In genomic region chr21:43893536-43894205, GRCh38 we compare ENCODE assay signal across 9 cellular contexts. TPM values are rescaled to one million over a fixed set of nuclear protein-coding genes. Genes with fewer than 3 reads are reported as not detected.
DNase-seq lines count a peak whose midpoint lies in the region; ATAC-seq, FAIRE-seq and TF ChIP-seq lines count a peak whose summit lies in the region.
"Had no signal": no experiment of that assay in that cellular context is flagged by ENCODE, and none has a peak within 500 bp of the region (broad histone marks: within the 10 kb centered on the region; RNA-seq: fewer than 3 reads in every experiment).

No MANE protein-coding gene starts in this region.

- DNase-seq in SKM-1 (lab: John Stamatoyannopoulos, UW; ENCODE audit: unreplicated experiment) = peak; percentile 3
- no peak for DNase-seq in SKM-1 treated with dmso at 0.1 percent for 144 hours (lab: John Stamatoyannopoulos, UW; ENCODE audit: unreplicated experiment)
- no peak for DNase-seq in coronary artery (ENCODE audit: low spot score)
- DNase-seq in small intestine = peak; percentile 54
- DNase-seq in NCI-H69 (lab: John Stamatoyannopoulos, UW) = no peak
- DNase-seq in PC-9 = no peak
- DNase-seq in amygdala (lab: John Stamatoyannopoulos, UW) = no peak

- peaks cover 3% of the 10 kb centered on the region for H3K79me2 ChIP-seq in PC-9 (ENCODE audit: low read depth)

- H3K9me2 ChIP-seq in PC-9 (ENCODE audit: insufficient read depth) = no peaks in the 10 kb centered on the region

- H3K4me3 ChIP-seq in coronary artery (peak overlapping the region; percentile 17), small intestine (ENCODE audit: low read depth in 1 of 2, low read length in 2 of 2) (no peak overlapping the region), PC-9 (no peak overlapping the region)

- intact Hi-C loops in PC-9 (cut with micrococcal nuclease; ENCODE audit: unreplicated experiment) = no loop called here

- POLR2A ChIA-PET in PC-9 (lab: Charles Lee; ENCODE audit: unreplicated experiment) = interaction anchor here (0.6 kb wide), 1 partner anchor 145 kb away, joined by 6 read pairs; no protein-coding TSS in a partner anchor

- H3F3A ChIP-seq in PC-9 (ENCODE audit: insufficient read depth, low read depth) = no peaks in the 10 kb centered on the region

- WGBS in small intestine, 3 donors = 50 to 61% (median 53%) methylated on average over 19 of the region's 19 CpGs

- H3K36me3 ChIP-seq in small intestine (ENCODE audit: control insufficient read depth in 2 of 2, insufficient read depth in 2 of 2, low read length in 2 of 2) (no peaks in the 10 kb centered on the region), PC-9 (ENCODE audit: low read depth) (no peaks in the 10 kb centered on the region)

- CTCF ChIA-PET in PC-9 (lab: Charles Lee) = interaction anchor here (0.6 kb wide), 1 partner anchor 117 kb away, joined by 8 read pairs; no protein-coding TSS in a partner anchor

- no peak for FAIRE-seq in small intestine (lab: Jason Lieb, UNC)

- no peak overlapping the region for H2AFZ ChIP-seq in PC-9

- H3K4me1 ChIP-seq in small intestine (ENCODE audit: control insufficient read depth in 2 of 2, insufficient read depth in 1 of 2, low read depth in 1 of 2, low read length in 1 of 2) (peaks cover 7 to 8% of the 10 kb centered on the region in 2 donors), PC-9 (replicated peaks; ENCODE audit: insufficient read depth) (no peaks in the 10 kb centered on the region)

- H3K27ac ChIP-seq in coronary artery (peak overlapping the region in 1 of 2 donors; percentile 5), small intestine (ENCODE audit: low read depth in 1 of 2, low read length in 1 of 2) (peak overlapping the region in 1 of 2 donors; percentile 75), PC-9 (no peak overlapping the region)

- H4K20me1 ChIP-seq in PC-9 (ENCODE audit: insufficient read depth) = no peaks in the 10 kb centered on the region

- ATAC-seq in HG03460 (IDR thresholded peaks at IDR 0.05; ENCODE audit: unreplicated experiment) = peak; percentile 74

- BruUV-seq in PC-9 (replicated peaks; lab: Mats Ljungman, UMichigan) = no TSS peak

- no peaks in the 10 kb centered on the region for H3K9me3 ChIP-seq in small intestine (ENCODE audit: control insufficient read depth, low read depth)
- H3K9me3 ChIP-seq in PC-9 (ENCODE audit: insufficient read depth, low read depth) = no peaks in the 10 kb centered on the region
- H3K9me3 ChIP-seq: Peyer's patch had no signal

- TF ChIP-seq CTCF in coronary artery (IDR thresholded peaks at IDR 0.05) (no peak), PC-9 (conservative IDR thresholded peaks at IDR 0.05) (no peak)

- H3K27me3 ChIP-seq in small intestine (ENCODE audit: control insufficient read depth in 2 of 2, insufficient read depth in 2 of 2, low read length in 2 of 2) (no peaks in the 10 kb centered on the region), PC-9 (ENCODE audit: insufficient read depth, low read depth) (no peaks in the 10 kb centered on the region)
- H3K27me3 ChIP-seq: Peyer's patch had no signal

- no peak overlapping the region for H3K4me2 ChIP-seq in PC-9

RNA-seq across cellular contexts. Expression of gene AGPAT3, which starts 28.6 kb away (rescaled TPM):
- polyA plus RNA-seq in small intestine = 10 to 100 TPM; 21.3 to 43.9 (median 41.6) TPM
- 39.0 and 41.2 TPM in 2 replicates for total RNA-seq in PC-9 (2021)

Comparison
In these comparisons a context has a peak if more than half of its experiments do, and no peak if none do; other contexts are left out.
1. DNase-seq: peak in SKM-1 (single experiment) and small intestine (single experiment); none in SKM-1 treated with dmso at 0.1 percent for 144 hours (single experiment), coronary artery (single experiment), NCI-H69 (single experiment), PC-9 (0 of 2) and amygdala (0 of 56).